In the genomic region with DNA sequence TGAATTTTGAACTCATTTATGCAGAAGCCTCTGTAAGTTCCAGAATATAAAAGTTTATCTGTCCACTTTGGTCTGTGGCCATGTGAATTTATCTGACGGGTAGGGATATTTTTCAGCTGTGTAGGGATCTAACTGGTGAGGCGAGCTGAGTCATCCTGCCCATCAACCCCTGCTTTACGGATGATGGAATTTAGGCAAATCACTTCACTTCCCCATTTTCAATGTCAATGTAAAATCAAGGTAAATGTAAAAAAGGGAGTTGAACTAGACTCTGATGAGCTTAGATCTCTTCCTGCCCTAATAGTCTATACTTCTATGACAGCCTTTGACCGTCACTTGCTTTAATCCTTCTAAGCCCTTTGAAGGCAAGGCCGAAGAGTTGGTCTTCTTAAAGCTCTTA, we compare ENCODE assay signal across 13 cellular contexts. TPM values are rescaled to one million over a fixed set of nuclear protein-coding genes. Genes with fewer than 3 reads are reported as not detected.
DNase-seq lines count a peak whose midpoint lies in the region; ATAC-seq and TF ChIP-seq lines count a peak whose summit lies in the region.
"Had no signal": no experiment of that assay in that cellular context is flagged by ENCODE, and none has a peak within 500 bp of the region (broad histone marks: within the 10 kb centered on the region; RNA-seq: fewer than 3 reads in every experiment).

No MANE protein-coding gene starts in this region.

- H3K27ac ChIP-seq in gastrocnemius medialis, result peak overlapping the region in 3 of 4 donors; percentile 36 to 89 (median 40)
- H3K27ac ChIP-seq: A549, esophagus muscularis mucosa had no signal

- H3K4me1 Mint-ChIP-seq in T-helper 1 cell treated with Interleukin-12 subunit alpha and Interleukin-12 subunit beta and Interleukin-4 antibody, amounts not matched to agents 30 μg/mL and 1 μg/mL, for 36 hours (ENCODE audit: low read depth), result peaks cover 33% of the 10 kb centered on the region
- peaks cover 30 to 33% (median 33%) of the 10 kb centered on the region in 3 donors for H3K4me1 Mint-ChIP-seq in IgD-negative memory B cell
- peaks cover 41% of the 10 kb centered on the region for H3K4me1 Mint-ChIP-seq in activated CD8-positive, alpha-beta T cell treated with anti-CD3 and anti-CD28 coated beads for 36 hours (ENCODE audit: low read depth)

- ATAC-seq in activated CD8-positive, alpha-beta T cell treated with anti-CD3 and anti-CD28 coated beads for 36 hours, result no peak
- ATAC-seq in gastrocnemius medialis, result no peak
- ATAC-seq: A549 had no signal

- peaks cover 3% of the 10 kb centered on the region for H3K36me3 Mint-ChIP-seq in T-helper 1 cell treated with Interleukin-12 subunit alpha and Interleukin-12 subunit beta and Interleukin-4 antibody, amounts not matched to agents 30 μg/mL and 1 μg/mL, for 36 hours (ENCODE audit: low read depth)
- H3K36me3 Mint-ChIP-seq in IgD-negative memory B cell, result no peaks in the 10 kb centered on the region
- peaks cover 6% of the 10 kb centered on the region for H3K36me3 Mint-ChIP-seq in activated CD8-positive, alpha-beta T cell treated with anti-CD3 and anti-CD28 coated beads for 36 hours (ENCODE audit: low read depth)

- intact Hi-C loops in activated CD8-positive, alpha-beta T cell treated with anti-CD3 and anti-CD28 coated beads for 36 hours (cut with micrococcal nuclease), result no loop called here
- intact Hi-C loops in gastrocnemius medialis (cut with DNase I; ENCODE audit: low total_unique reads), result no loop called here
- intact Hi-C loops in posterior cingulate gyrus (cut with DNase I), result no loop called here

- CTCF ChIA-PET in activated CD8-positive, alpha-beta T cell treated with anti-CD3 and anti-CD28 coated beads for 36 hours (lab: Charles Lee), result interaction anchor here (1.0 to 3.2 kb wide), 6 partner anchors 25 to 170 kb away, joined by 3 to 14 read pairs (median 6); no protein-coding TSS in a partner anchor

- no peaks in the 10 kb centered on the region for H3K9me3 ChIP-seq in gastrocnemius medialis
- H3K9me3 ChIP-seq: A549, esophagus muscularis mucosa had no signal

- no peak for TF ChIP-seq POLR2A in gastrocnemius medialis (IDR thresholded peaks at IDR 0.05)

- H3K4me3 ChIP-seq in gastrocnemius medialis, result no peak overlapping the region
- H3K4me3 ChIP-seq: A549, esophagus muscularis mucosa had no signal

- POLR2A ChIA-PET in activated CD8-positive, alpha-beta T cell treated with anti-CD3 and anti-CD28 coated beads for 36 hours (lab: Charles Lee), result interaction anchor here (1.1 to 1.4 kb wide), 2 partner anchors 31 to 170 kb away, joined by 3 read pairs; no protein-coding TSS in a partner anchor

- H3K4me3 Mint-ChIP-seq in T-helper 1 cell treated with Interleukin-12 subunit alpha and Interleukin-12 subunit beta and Interleukin-4 antibody, amounts not matched to agents 30 μg/mL and 1 μg/mL, for 36 hours, result peak overlapping the region; percentile 14
- H3K4me3 Mint-ChIP-seq in IgD-negative memory B cell, result peak overlapping the region; percentile 79 to 97 (median 88)
- no peak overlapping the region for H3K4me3 Mint-ChIP-seq in activated CD8-positive, alpha-beta T cell treated with anti-CD3 and anti-CD28 coated beads for 36 hours

- in situ Hi-C loops in gastrocnemius medialis (cut with MboI; ENCODE audit: low sequenced_read_pairs in 4 of 4), result no loop called here

- H3K27me3 ChIP-seq in gastrocnemius medialis, result no peaks in the 10 kb centered on the region

- H3K9me3 Mint-ChIP-seq in T-helper 1 cell treated with Interleukin-12 subunit alpha and Interleukin-12 subunit beta and Interleukin-4 antibody, amounts not matched to agents 30 μg/mL and 1 μg/mL, for 36 hours, result no peaks in the 10 kb centered on the region
- H3K9me3 Mint-ChIP-seq in IgD-negative memory B cell, result no peaks in the 10 kb centered on the region
- H3K9me3 Mint-ChIP-seq in activated CD8-positive, alpha-beta T cell treated with anti-CD3 and anti-CD28 coated beads for 36 hours, result no peaks in the 10 kb centered on the region

- H3K4me1 ChIP-seq in gastrocnemius medialis, result peaks cover 6 to 13% of the 10 kb centered on the region in 2 donors

- H3K27me3 Mint-ChIP-seq in T-helper 1 cell treated with Interleukin-12 subunit alpha and Interleukin-12 subunit beta and Interleukin-4 antibody, amounts not matched to agents 30 μg/mL and 1 μg/mL, for 36 hours (ENCODE audit: low read depth), result peaks cover 4% of the 10 kb centered on the region
- no peaks in the 10 kb centered on the region for H3K27me3 Mint-ChIP-seq in IgD-negative memory B cell
- no peaks in the 10 kb centered on the region for H3K27me3 Mint-ChIP-seq in activated CD8-positive, alpha-beta T cell treated with anti-CD3 and anti-CD28 coated beads for 36 hours

- no peaks in the 10 kb centered on the region for H3K36me3 ChIP-seq in gastrocnemius medialis
- H3K36me3 ChIP-seq: esophagus muscularis mucosa had no signal

- H3K27ac Mint-ChIP-seq in T-helper 1 cell treated with Interleukin-12 subunit alpha and Interleukin-12 subunit beta and Interleukin-4 antibody, amounts not matched to agents 30 μg/mL and 1 μg/mL, for 36 hours, result peak overlapping the region; percentile 9
- H3K27ac Mint-ChIP-seq in IgD-negative memory B cell, result peak overlapping the region; percentile 88 to 94 (median 91)
- peak overlapping the region; percentile 21 for H3K27ac Mint-ChIP-seq in activated CD8-positive, alpha-beta T cell treated with anti-CD3 and anti-CD28 coated beads for 36 hours

- DNase-seq in T-helper 1 cell (no peak), gastrocnemius medialis (no peak), anterior cingulate cortex (lab: John Stamatoyannopoulos, UW) (no peak), posterior cingulate gyrus (no peak)
- no peak for DNase-seq in activated CD8-positive, alpha-beta T cell treated with anti-CD3 and anti-CD28 coated beads for 36 hours
- no peak for DNase-seq in stimulated activated naive CD4-positive, alpha-beta T cell (lab: John Stamatoyannopoulos, UW)
- DNase-seq: activated gamma-delta T cell treated with Interleukin-2 at 50 U/mL for 16 hours; Right ventricle myocardium superior; stimulated activated CD4-positive, alpha-beta T cell treated with anti-CD3 and anti-CD28 coated beads, Interleukin-2, amount 100 ng/mL, for 48 hours had no signal

- TF ChIP-seq CTCF in activated CD8-positive, alpha-beta T cell treated with anti-CD3 and anti-CD28 coated beads for 36 hours (IDR thresholded peaks at IDR 0.05), result no peak
- no peak for TF ChIP-seq CTCF in gastrocnemius medialis (IDR thresholded peaks at IDR 0.05 in 4 of 5, conservative IDR thresholded peaks at IDR 0.05 in 1 of 5)

RNA-seq across cellular contexts. Expression of a gene that starts 2.6 kb away (rescaled TPM):
- polyA plus RNA-seq in IgD-negative memory B cell, result 0.33 TPM
- 1 to 10 TPM; 2.3 to 2.8 TPM for total RNA-seq in activated CD8-positive, alpha-beta T cell treated with anti-CD3 and anti-CD28 coated beads for 36 hours
- 1 to 10 TPM in 3 of 4 donors, under 1 TPM in 1; 0.66 to 7.1 (median 3.8) TPM for total RNA-seq in gastrocnemius medialis

RNA-seq across cellular contexts. Expression of a gene that starts 2.9 kb away (rescaled TPM):
- 10.6 TPM for polyA plus RNA-seq in IgD-negative memory B cell
- 1 to 10 TPM; 7.2 to 8.4 TPM for total RNA-seq in activated CD8-positive, alpha-beta T cell treated with anti-CD3 and anti-CD28 coated beads for 36 hours
- total RNA-seq in gastrocnemius medialis, result 1 to 10 TPM; 3.3 to 6.1 (median 5.4) TPM

RNA-seq across cellular contexts. Expression of a gene that starts 40.5 kb away (rescaled TPM):
- 80.0 TPM for polyA plus RNA-seq in IgD-negative memory B cell
- total RNA-seq in activated CD8-positive, alpha-beta T cell treated with anti-CD3 and anti-CD28 coated beads for 36 hours, result 100 to 1,000 TPM; 132 to 141 TPM
- total RNA-seq in gastrocnemius medialis, result 10 to 100 TPM; 47.6 to 86.9 (median 61.8) TPM

Comparison
In these comparisons a context has a peak if more than half of its experiments do, and no peak if none do; other contexts are left out.
1. H3K27ac Mint-ChIP-seq: peak in every context shown above with its lines; median percentile 91 in IgD-negative memory B cell; 21 in activated CD8-positive, alpha-beta T cell treated with anti-CD3 and anti-CD28 coated beads for 36 hours; 9 in T-helper 1 cell treated with Interleukin-12 subunit alpha and Interleukin-12 subunit beta and Interleukin-4 antibody, amounts not matched to agents 30 μg/mL and 1 μg/mL, for 36 hours.